Comparison of ENCODE assay signal across 19 cellular contexts in the genomic region with DNA sequence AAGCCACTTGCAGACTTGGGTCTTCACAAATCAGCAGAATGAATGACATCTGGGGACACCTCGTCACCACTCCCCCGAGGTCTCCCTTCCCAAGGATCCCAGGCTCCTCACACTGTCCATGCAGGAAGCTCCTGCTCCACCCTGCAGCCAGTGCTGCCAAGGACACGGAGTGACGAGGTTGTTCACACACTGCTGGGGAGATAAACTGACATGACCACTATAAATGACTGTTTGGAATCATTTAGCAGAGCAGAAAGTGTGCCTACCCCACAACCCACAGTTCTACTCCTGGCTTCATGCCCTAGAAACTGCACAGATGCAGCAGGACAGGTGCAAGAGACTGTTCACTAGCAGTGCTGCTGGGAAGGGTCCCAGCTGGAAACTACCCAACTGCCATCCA. TPM values are rescaled to one million over a fixed set of nuclear protein-coding genes. Genes with fewer than 3 reads are reported as not detected.
DNase-seq lines count a peak whose midpoint lies in the region; ATAC-seq and TF ChIP-seq lines count a peak whose summit lies in the region.
"Had no signal": no experiment of that assay in that cellular context is flagged by ENCODE, and none has a peak within 500 bp of the region (broad histone marks: within the 10 kb centered on the region; RNA-seq: fewer than 3 reads in every experiment).

No MANE protein-coding gene starts in this region.

- H3K9me3 ChIP-seq in left ventricle myocardium inferior (replicated peaks) (peaks cover 4% of the 10 kb centered on the region), GM23248 (ENCODE audit: low read depth) (no peaks in the 10 kb centered on the region)
- H3K9me3 ChIP-seq: Caco-2 had no signal

- H3K27ac ChIP-seq in left ventricle myocardium inferior (replicated peaks) (no peak overlapping the region), GM23248 (no peak overlapping the region)
- H3K27ac ChIP-seq: SK-N-MC had no signal

- 18 to 22% methylated on average over 4 of the region's 4 CpGs for WGBS in GM23248 (ENCODE audit: low coverage in 1 of 2, low lambda C conversion rate in 2 of 2, missing lambda C conversion rate in 2 of 2), 2 experiments

- no peak overlapping the region for H2AFZ ChIP-seq in GM23248

- peak; percentile 49 for ATAC-seq in Right ventricle myocardium superior (ENCODE audit: poor library complexity)
- ATAC-seq in left colon = peak; percentile 44
- no peak for ATAC-seq in HG03457 (IDR thresholded peaks at IDR 0.05; ENCODE audit: unreplicated experiment)
- ATAC-seq: HCT116 had no signal

- DNase-seq in Right ventricle myocardium superior (no peak), left ventricle myocardium inferior (no peak), RPMI8226 (peak; percentile 61), left colon (no peak), DMS 273 (lab: John Stamatoyannopoulos, UW; ENCODE audit: unreplicated experiment) (no peak), GM23248 (no peak)
- DNase-seq in stimulated activated CD4-positive, alpha-beta T cell treated with anti-CD3 and anti-CD28 coated beads, Interleukin-4, amount 100 ng/mL, for 1 hour = no peak
- DNase-seq: Caco-2; DMS53; NCI-H1694 treated with DMSO at 0.1 percent for 48 hours; NCI-H2171 treated with DMSO at 0.1 percent for 48 hours; NK-92 treated with Interleukin-12 subunit alpha and Interleukin-12 subunit beta, amount 100 ng/mL, for 24 hours had no signal

- H3F3A ChIP-seq in GM23248 (ENCODE audit: insufficient read depth) = no peaks in the 10 kb centered on the region

- H3K9me2 ChIP-seq in GM23248 (ENCODE audit: insufficient read depth) = no peaks in the 10 kb centered on the region

- H3K79me2 ChIP-seq in GM23248 (ENCODE audit: insufficient read depth) = no peaks in the 10 kb centered on the region

- no peaks in the 10 kb centered on the region for H4K20me1 ChIP-seq in GM23248 (ENCODE audit: insufficient read depth)

- no peak for TF ChIP-seq CTCF in left ventricle myocardium inferior (IDR thresholded peaks at IDR 0.05; ENCODE audit: borderline replicate concordance)

- H3K4me2 ChIP-seq in GM23248 (ENCODE audit: unreplicated experiment) = no peak overlapping the region

- H3K4me1 ChIP-seq in left ventricle myocardium inferior = peaks cover 6% of the 10 kb centered on the region
- no peaks in the 10 kb centered on the region for H3K4me1 ChIP-seq in GM23248 (ENCODE audit: insufficient read depth)
- H3K4me1 ChIP-seq: Caco-2 had no signal

- in situ Hi-C loops in GM23248 (cut with MboI) = no loop called here

- no peaks in the 10 kb centered on the region for H3K36me3 ChIP-seq in left ventricle myocardium inferior
- H3K36me3 ChIP-seq in GM23248 (ENCODE audit: low read depth) = no peaks in the 10 kb centered on the region

- H3K27me3 ChIP-seq in left ventricle myocardium inferior (ENCODE audit: low read depth) = peaks cover 17% of the 10 kb centered on the region
- peaks cover 23% of the 10 kb centered on the region for H3K27me3 ChIP-seq in GM23248 (replicated peaks; ENCODE audit: insufficient read depth)

- H3K4me3 ChIP-seq in left ventricle myocardium inferior (no peak overlapping the region), GM23248 (no peak overlapping the region)
- H3K4me3 ChIP-seq: SK-N-MC had no signal

- intact Hi-C loops in Right ventricle myocardium superior (cut with DNase I) (no loop called here), left ventricle myocardium inferior (cut with micrococcal nuclease) (no loop called here), left colon (cut with DNase I, micrococcal nuclease) (no loop called here)

- H3K9ac ChIP-seq in GM23248 = no peak overlapping the region

RNA-seq across cellular contexts. Expression of gene PRSS50, which starts 19.7 kb away (rescaled TPM):
- 0.16 TPM for total RNA-seq in Right ventricle myocardium superior
- total RNA-seq in left ventricle myocardium inferior = 0.22 TPM
- not detected for total RNA-seq in left colon
- not detected in 2 replicates for total RNA-seq in GM23248 (2014; rRNA removed; shearing (Covaris generic))
- not detected in 2 replicates for polyA plus RNA-seq in GM23248 (2016; fragmentation: Nextera tagmentation; extraction: Ambion mirVana)
- total RNA-seq: Caco-2, HT1080, NCI-H460 had no signal
- polyA plus RNA-seq: CD14-positive monocyte, IgD-negative memory B cell had no signal

RNA-seq across cellular contexts. Expression of gene TMIE, which starts 36.1 kb away (rescaled TPM):
- total RNA-seq in Right ventricle myocardium superior = 1.00 TPM
- 1.5 TPM for total RNA-seq in left ventricle myocardium inferior
- under 1 TPM in 1 of 2 donors, not detected in 1; 0.17 TPM for total RNA-seq in left colon
- total RNA-seq in GM23248 (2014; rRNA removed; shearing (Covaris generic)) = 0.11 TPM in 1 of 2 replicates, not detected in the other
- 0.19 TPM in 1 of 2 replicates, not detected in the other for polyA plus RNA-seq in GM23248 (2016; fragmentation: Nextera tagmentation; extraction: Ambion mirVana)
- total RNA-seq: Caco-2, HT1080 had no signal
- polyA plus RNA-seq: CD14-positive monocyte, IgD-negative memory B cell had no signal

RNA-seq across cellular contexts. Expression of gene ALS2CL, which starts 43.8 kb away (rescaled TPM):
- total RNA-seq in Right ventricle myocardium superior (37.0 TPM), left ventricle myocardium inferior (33.7 TPM), left colon (10 to 100 TPM; 39.2 to 58.9 TPM)
- 3.1 and 3.4 TPM in 2 replicates for total RNA-seq in GM23248 (2014; rRNA removed; shearing (Covaris generic))
- polyA plus RNA-seq in GM23248 (2016; fragmentation: Nextera tagmentation; extraction: Ambion mirVana) = 1.2 and 2.0 TPM in 2 replicates
